Comparison of ENCODE assay signal across 29 cellular contexts in genomic region chr1:98099501-98099900, GRCh38.
DNase-seq lines count a peak whose midpoint lies in the region; ATAC-seq and TF ChIP-seq lines count a peak whose summit lies in the region.
"Had no signal": no experiment of that assay in that cellular context is flagged by ENCODE, and none has a peak within 500 bp of the region (broad histone marks: within the 10 kb centered on the region; RNA-seq: fewer than 3 reads in every experiment).

No MANE protein-coding gene starts in this region.

- no peaks in the 10 kb centered on the region for H3K27me3 ChIP-seq in Panc1 (ENCODE audit: control insufficient read depth, insufficient read depth, low read length)
- H3K27me3 ChIP-seq in left ventricle myocardium inferior (ENCODE audit: low read depth), result no peaks in the 10 kb centered on the region
- H3K27me3 ChIP-seq: Peyer's patch had no signal

- ATAC-seq in Panc1 (no peak), GM19397 (IDR thresholded peaks at IDR 0.05; ENCODE audit: unreplicated experiment) (no peak)
- no peak for ATAC-seq in activated CD4-positive, alpha-beta T cell treated with anti-CD3 and anti-CD28 coated beads for 36 hours
- ATAC-seq: CD8-positive, alpha-beta T cell; GM23338 had no signal

- H3K27ac ChIP-seq in Panc1 (ENCODE audit: low read length) (peak overlapping the region; percentile 23; the same call in 1 of the 2 replicates), left ventricle myocardium inferior (replicated peaks) (no peak overlapping the region)
- H3K27ac ChIP-seq: C4-2B, HL-60, KMS-11, Peyer's patch had no signal

- no peak overlapping the region for H3K4me3 Mint-ChIP-seq in activated CD4-positive, alpha-beta T cell treated with anti-CD3 and anti-CD28 coated beads for 36 hours
- H3K4me3 Mint-ChIP-seq: B cell; CD8-positive, alpha-beta T cell; GM23338; H9; IgD-negative memory B cell; T-helper 1 cell treated with Interleukin-12 subunit alpha and Interleukin-12 subunit beta and Interleukin-4 antibody, amounts not matched to agents 30 μg/mL and 1 μg/mL, for 36 hours had no signal

- no peak overlapping the region for H3K27ac Mint-ChIP-seq in activated CD4-positive, alpha-beta T cell treated with anti-CD3 and anti-CD28 coated beads for 36 hours
- H3K27ac Mint-ChIP-seq: B cell; CD8-positive, alpha-beta T cell; GM23338; H9; T-helper 1 cell treated with Interleukin-12 subunit alpha and Interleukin-12 subunit beta and Interleukin-4 antibody, amounts not matched to agents 30 μg/mL and 1 μg/mL, for 36 hours had no signal

- in situ Hi-C loops in Panc1 (cut with HindIII; ENCODE audit: low pct_unique_long_range_greater_than_20kb, low sequenced_read_pairs), result no loop called here

- H3K4me3 ChIP-seq in AG10803 (ENCODE audit: low read length), result no peak overlapping the region
- H3K4me3 ChIP-seq in Panc1 (ENCODE audit: low read depth in 2 of 2, low read length in 2 of 2), result no peak overlapping the region
- H3K4me3 ChIP-seq in fibroblast of villous mesenchyme (ENCODE audit: low read depth, low read length), result no peak overlapping the region
- no peak overlapping the region for H3K4me3 ChIP-seq in left ventricle myocardium inferior
- H3K4me3 ChIP-seq: GM23338, Peyer's patch had no signal

- CTCF ChIA-PET in Panc1 (lab: Charles Lee), result no interaction called here
- CTCF ChIA-PET in activated CD4-positive, alpha-beta T cell treated with anti-CD3 and anti-CD28 coated beads for 36 hours (lab: Charles Lee), result no interaction called here

- H3K4me1 ChIP-seq in Panc1 (ENCODE audit: control insufficient read depth, insufficient read depth, low read length) (peaks cover 11% of the 10 kb centered on the region), left ventricle myocardium inferior (no peaks in the 10 kb centered on the region)
- H3K4me1 ChIP-seq: Peyer's patch had no signal

- peak; percentile 88 for DNase-seq in AG10803 (ENCODE audit: low read depth)
- DNase-seq in GM04503 (ENCODE audit: low read depth), result peak; percentile 57
- no peak for DNase-seq in Panc1 (ENCODE audit: low read depth, low spot score)
- peak; percentile 80 for DNase-seq in fibroblast of villous mesenchyme (ENCODE audit: low read depth)
- no peak for DNase-seq in activated CD4-positive, alpha-beta T cell treated with anti-CD3 and anti-CD28 coated beads for 36 hours
- DNase-seq in retina, result no peak
- no peak for DNase-seq in left ventricle myocardium inferior
- DNase-seq: Caco-2; CD8-positive, alpha-beta T cell; EL; GDM1; H9; NCI-H1092; NCI-H1417 treated with DMSO at 0.1 percent for 48 hours; NCI-H1694 treated with DMSO at 0.1 percent for 48 hours; NCI-H2081 treated with DMSO at 0.1 percent for 48 hours; NCI-H524 treated with DMSO at 0.1 percent for 48 hours; NCI-H774; Peyer's patch; SHP77 treated with DMSO at 0.1 percent for 48 hours; SW 1271 had no signal

- intact Hi-C loops in Panc1 (cut with micrococcal nuclease; ENCODE audit: unreplicated experiment), result no loop called here
- intact Hi-C loops in activated CD4-positive, alpha-beta T cell treated with anti-CD3 and anti-CD28 coated beads for 36 hours (cut with DNase I, micrococcal nuclease), result no loop called here
- intact Hi-C loops in left ventricle myocardium inferior (cut with micrococcal nuclease), result no loop called here

- peaks cover 2% of the 10 kb centered on the region for H3K27me3 Mint-ChIP-seq in activated CD4-positive, alpha-beta T cell treated with anti-CD3 and anti-CD28 coated beads for 36 hours
- H3K27me3 Mint-ChIP-seq: B cell, IgD-negative memory B cell had no signal

- POLR2A ChIA-PET in Panc1 (lab: Charles Lee), result no interaction called here
- POLR2A ChIA-PET in activated CD4-positive, alpha-beta T cell treated with anti-CD3 and anti-CD28 coated beads for 36 hours (lab: Charles Lee), result no interaction called here

- H3K9me3 ChIP-seq in Panc1 (ENCODE audit: control insufficient read depth, insufficient read depth, low read depth, low read length), result no peaks in the 10 kb centered on the region
- no peaks in the 10 kb centered on the region for H3K9me3 ChIP-seq in left ventricle myocardium inferior (replicated peaks)
- H3K9me3 ChIP-seq: Peyer's patch had no signal

- no peaks in the 10 kb centered on the region for H3K9me3 Mint-ChIP-seq in activated CD4-positive, alpha-beta T cell treated with anti-CD3 and anti-CD28 coated beads for 36 hours (ENCODE audit: low read depth)
- H3K9me3 Mint-ChIP-seq: CD8-positive, alpha-beta T cell; GM23338; H9; T-helper 1 cell treated with Interleukin-12 subunit alpha and Interleukin-12 subunit beta and Interleukin-4 antibody, amounts not matched to agents 30 μg/mL and 1 μg/mL, for 36 hours had no signal

- no TSS peak for BruUV-seq in Panc1 (replicated peaks; lab: Mats Ljungman, UMichigan)

- H3K4me1 Mint-ChIP-seq in activated CD4-positive, alpha-beta T cell treated with anti-CD3 and anti-CD28 coated beads for 36 hours, result no peaks in the 10 kb centered on the region
- H3K4me1 Mint-ChIP-seq: B cell, IgD-negative memory B cell had no signal

- TF ChIP-seq CTCF in AG10803 (conservative IDR thresholded peaks at IDR 0.05; ENCODE audit: low read length) (no peak), Panc1 (IDR thresholded peaks at IDR 0.05) (no peak), fibroblast of villous mesenchyme (IDR thresholded peaks at IDR 0.05; ENCODE audit: insufficient read depth, low read depth, low read length) (no peak), left ventricle myocardium inferior (IDR thresholded peaks at IDR 0.05; ENCODE audit: borderline replicate concordance) (no peak)

- no peaks in the 10 kb centered on the region for H3K36me3 Mint-ChIP-seq in activated CD4-positive, alpha-beta T cell treated with anti-CD3 and anti-CD28 coated beads for 36 hours (ENCODE audit: low read depth)
- H3K36me3 Mint-ChIP-seq: CD8-positive, alpha-beta T cell; IgD-negative memory B cell had no signal

- no peaks in the 10 kb centered on the region for H3K36me3 ChIP-seq in Panc1 (ENCODE audit: control insufficient read depth, insufficient read depth, low read length)
- H3K36me3 ChIP-seq in left ventricle myocardium inferior, result no peaks in the 10 kb centered on the region
- H3K36me3 ChIP-seq: Peyer's patch had no signal

Comparison
In these comparisons a context has a peak if more than half of its experiments do, and no peak if none do; other contexts are left out.
1. DNase-seq: peak in AG10803 (single experiment), GM04503 (single experiment) and fibroblast of villous mesenchyme (single experiment); none in Panc1 (single experiment), activated CD4-positive, alpha-beta T cell treated with anti-CD3 and anti-CD28 coated beads for 36 hours (single experiment), retina (single experiment) and left ventricle myocardium inferior (single experiment).